In genomic region chr15:21717661-21718060, GRCh38 we compare ENCODE assay signal across 8 cellular contexts.
A peak's percentile ranks its signal among the peaks of the same experiment; 100 is the strongest.
DNase-seq lines count a peak whose midpoint lies in the region; ATAC-seq lines count a peak whose summit lies in the region.
"Not testable (repeated sequence)": the region's sequence is repeated elsewhere in the genome, so short reads cannot be mapped to it uniquely, and the experiment has no call there.

No MANE protein-coding gene starts in this region.

- not testable (repeated sequence) for H3K4me3 Mint-ChIP-seq in activated naive CD8-positive, alpha-beta T cell treated with anti-CD3 and anti-CD28 coated beads, Interleukin-2, amount 10 ng/mL, durations not matched to agents 7 days and 5 days; stimulated activated naive CD8-positive, alpha-beta T cell treated with anti-CD3 and anti-CD28 coated beads, Interleukin-15, amount 100 ng/mL, for 72 hours

- not testable (repeated sequence) for H3K36me3 Mint-ChIP-seq in activated naive CD8-positive, alpha-beta T cell treated with anti-CD3 and anti-CD28 coated beads, Interleukin-2, amount 10 ng/mL, durations not matched to agents 7 days and 5 days

- POLR2A ChIA-PET in activated naive CD8-positive, alpha-beta T cell treated with anti-CD3 and anti-CD28 coated beads, Interleukin-2, amount 10 ng/mL, durations not matched to agents 7 days and 5 days (lab: Charles Lee), result not testable (repeated sequence)

- not testable (repeated sequence) for H3K9me3 Mint-ChIP-seq in activated naive CD8-positive, alpha-beta T cell treated with anti-CD3 and anti-CD28 coated beads, Interleukin-2, amount 10 ng/mL, durations not matched to agents 7 days and 5 days; stimulated activated naive CD8-positive, alpha-beta T cell treated with anti-CD3 and anti-CD28 coated beads, Interleukin-15, amount 100 ng/mL, for 72 hours

- not testable (repeated sequence) for H3K27me3 Mint-ChIP-seq in activated naive CD8-positive, alpha-beta T cell treated with anti-CD3 and anti-CD28 coated beads, Interleukin-2, amount 10 ng/mL, durations not matched to agents 7 days and 5 days; stimulated activated naive CD8-positive, alpha-beta T cell treated with anti-CD3 and anti-CD28 coated beads, Interleukin-15, amount 100 ng/mL, for 72 hours

- not testable (repeated sequence) for DNase-seq in activated naive CD8-positive, alpha-beta T cell treated with anti-CD3 and anti-CD28 coated beads, Interleukin-2, amount 10 ng/mL, durations not matched to agents 7 days and 5 days; stimulated activated naive CD8-positive, alpha-beta T cell treated with anti-CD3 and anti-CD28 coated beads, Interleukin-15, amount 100 ng/mL, for 72 hours

- not testable (repeated sequence) for H3K4me1 Mint-ChIP-seq in activated naive CD8-positive, alpha-beta T cell treated with anti-CD3 and anti-CD28 coated beads, Interleukin-2, amount 10 ng/mL, durations not matched to agents 7 days and 5 days; stimulated activated naive CD8-positive, alpha-beta T cell treated with anti-CD3 and anti-CD28 coated beads, Interleukin-15, amount 100 ng/mL, for 72 hours

- not testable (repeated sequence) for H3K27ac Mint-ChIP-seq in activated naive CD8-positive, alpha-beta T cell treated with anti-CD3 and anti-CD28 coated beads, Interleukin-2, amount 10 ng/mL, durations not matched to agents 7 days and 5 days; stimulated activated naive CD8-positive, alpha-beta T cell treated with anti-CD3 and anti-CD28 coated beads, Interleukin-15, amount 100 ng/mL, for 72 hours

- peak; percentile 19 for ATAC-seq in GM18508 (IDR thresholded peaks at IDR 0.05; ENCODE audit: insufficient read depth, unreplicated experiment)
- peak; percentile 26 for ATAC-seq in GM19372 (IDR thresholded peaks at IDR 0.05; ENCODE audit: low read depth, unreplicated experiment)
- peak; percentile 23 for ATAC-seq in GM21526 (IDR thresholded peaks at IDR 0.05; ENCODE audit: low FRiP score, unreplicated experiment)
- peak; percentile 24 for ATAC-seq in HG02759 (IDR thresholded peaks at IDR 0.05; ENCODE audit: unreplicated experiment)
- peak; percentile 30 for ATAC-seq in HG03066 (IDR thresholded peaks at IDR 0.05; ENCODE audit: low read depth, unreplicated experiment)
- ATAC-seq in HG03520 (IDR thresholded peaks at IDR 0.05; ENCODE audit: unreplicated experiment), result peak; percentile 16
- ATAC-seq in activated naive CD8-positive, alpha-beta T cell treated with anti-CD3 and anti-CD28 coated beads, Interleukin-2, amount 10 ng/mL, durations not matched to agents 7 days and 5 days (ENCODE audit: low read depth), result peak; percentile 61
- ATAC-seq in stimulated activated naive CD8-positive, alpha-beta T cell treated with anti-CD3 and anti-CD28 coated beads, Interleukin-15, amount 100 ng/mL, for 72 hours, result peak; percentile 78

Comparison
In these comparisons a context has a peak if more than half of its experiments do, and no peak if none do; other contexts are left out.
1. ATAC-seq: peak in every context shown above with its lines; median percentile 78 in stimulated activated naive CD8-positive, alpha-beta T cell treated with anti-CD3 and anti-CD28 coated beads, Interleukin-15, amount 100 ng/mL, for 72 hours; 61 in activated naive CD8-positive, alpha-beta T cell treated with anti-CD3 and anti-CD28 coated beads, Interleukin-2, amount 10 ng/mL, durations not matched to agents 7 days and 5 days; 30 in HG03066; 26 in GM19372; 24 in HG02759; 23 in GM21526; 19 in GM18508; 16 in HG03520.